In the genomic region with DNA sequence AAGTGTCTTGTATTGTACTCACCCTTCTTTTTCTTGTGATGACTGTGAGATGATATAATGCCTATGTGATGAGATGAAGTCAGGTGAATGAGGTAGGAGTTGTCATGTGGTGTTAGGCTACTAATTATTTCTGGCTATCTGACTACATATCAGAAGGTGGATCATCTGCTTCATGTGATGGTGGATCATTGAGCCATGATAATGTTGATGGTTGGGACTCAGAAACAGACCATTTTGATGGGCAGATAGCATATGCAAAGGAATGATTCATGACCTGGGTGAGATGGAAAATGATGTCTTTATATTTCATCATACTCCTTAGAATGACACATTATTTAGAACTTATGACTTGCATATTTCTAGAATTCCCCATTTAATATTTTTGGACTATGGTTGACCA, we compare ENCODE assay signal across 2 cellular contexts.
TF ChIP-seq lines count a peak whose summit lies in the region.

No MANE protein-coding gene starts in this region.

TF ChIP-seq in K562, 482 proteins besides CTCF, POLR2A, EP300 and RAD21:
- TF ChIP-seq CEBPG (CRISPR knock-in tag; IDR thresholded peaks at IDR 0.05) (no peak), CEBPG (tag; conservative IDR thresholded peaks at IDR 0.05 in 1 of 2, IDR thresholded peaks at IDR 0.05 in 1 of 2) (peak in 1 of 2 experiments; percentile 63; a peak in 2 of 4 replicates), ZKSCAN8 (CRISPR knock-in tag; IDR thresholded peaks at IDR 0.05) (no peak), FOSL1 (tag; conservative IDR thresholded peaks at IDR 0.05) (peak; percentile 55), FUS (optimal IDR thresholded peaks at IDR 0.05; ENCODE audit: low read depth, low read length) (no peak), DACH1 (IDR thresholded peaks at IDR 0.05; ENCODE audit: partially characterized antibody) (no peak), ZNF76 (CRISPR knock-in tag; IDR thresholded peaks at IDR 0.05; ENCODE audit: borderline replicate concordance) (no peak)
- TF ChIP-seq, protein P1, sequence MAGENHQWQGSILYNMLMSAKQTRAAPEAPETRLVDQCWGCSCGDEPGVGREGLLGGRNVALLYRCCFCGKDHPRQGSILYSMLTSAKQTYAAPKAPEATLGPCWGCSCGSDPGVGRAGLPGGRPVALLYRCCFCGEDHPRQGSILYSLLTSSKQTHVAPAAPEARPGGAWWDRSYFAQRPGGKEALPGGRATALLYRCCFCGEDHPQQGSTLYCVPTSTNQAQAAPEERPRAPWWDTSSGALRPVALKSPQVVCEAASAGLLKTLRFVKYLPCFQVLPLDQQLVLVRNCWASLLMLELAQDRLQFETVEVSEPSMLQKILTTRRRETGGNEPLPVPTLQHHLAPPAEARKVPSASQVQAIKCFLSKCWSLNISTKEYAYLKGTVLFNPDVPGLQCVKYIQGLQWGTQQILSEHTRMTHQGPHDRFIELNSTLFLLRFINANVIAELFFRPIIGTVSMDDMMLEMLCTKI (IDR thresholded peaks at IDR 0.05; ENCODE audit: partially characterized antibody), result no peak
TF ChIP-seq in K562: peak in this region for 2.

TF ChIP-seq in HepG2, 621 proteins besides CTCF, POLR2A, EP300 and RAD21:
- TF ChIP-seq ZNF549 (CRISPR knock-in tag; IDR thresholded peaks at IDR 0.05) (no peak), ZNF841 (CRISPR knock-in tag; IDR thresholded peaks at IDR 0.05; ENCODE audit: borderline replicate concordance) (no peak), MIER2 (CRISPR knock-in tag; IDR thresholded peaks at IDR 0.05) (no peak), ZNF484 (CRISPR knock-in tag; IDR thresholded peaks at IDR 0.05; ENCODE audit: borderline replicate concordance, low read depth) (no peak), ZSCAN20 (CRISPR knock-in tag; IDR thresholded peaks at IDR 0.05; ENCODE audit: borderline replicate concordance) (no peak), RBM22 (optimal IDR thresholded peaks at IDR 0.05; ENCODE audit: low read length) (no peak), SSRP1 (CRISPR knock-in tag; IDR thresholded peaks at IDR 0.05) (no peak), ZFP37 (CRISPR knock-in tag; IDR thresholded peaks at IDR 0.05; ENCODE audit: borderline replicate concordance) (no peak), ZSCAN31 (CRISPR knock-in tag; IDR thresholded peaks at IDR 0.05; ENCODE audit: low read depth) (no peak)
- TF ChIP-seq, protein P2, sequence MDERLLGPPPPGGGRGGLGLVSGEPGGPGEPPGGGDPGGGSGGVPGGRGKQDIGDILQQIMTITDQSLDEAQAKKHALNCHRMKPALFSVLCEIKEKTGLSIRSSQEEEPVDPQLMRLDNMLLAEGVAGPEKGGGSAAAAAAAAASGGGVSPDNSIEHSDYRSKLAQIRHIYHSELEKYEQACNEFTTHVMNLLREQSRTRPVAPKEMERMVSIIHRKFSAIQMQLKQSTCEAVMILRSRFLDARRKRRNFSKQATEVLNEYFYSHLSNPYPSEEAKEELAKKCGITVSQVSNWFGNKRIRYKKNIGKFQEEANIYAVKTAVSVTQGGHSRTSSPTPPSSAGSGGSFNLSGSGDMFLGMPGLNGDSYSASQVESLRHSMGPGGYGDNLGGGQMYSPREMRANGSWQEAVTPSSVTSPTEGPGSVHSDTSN (CRISPR knock-in tag; IDR thresholded peaks at IDR 0.05), result no peak
- TF ChIP-seq, protein P3, sequence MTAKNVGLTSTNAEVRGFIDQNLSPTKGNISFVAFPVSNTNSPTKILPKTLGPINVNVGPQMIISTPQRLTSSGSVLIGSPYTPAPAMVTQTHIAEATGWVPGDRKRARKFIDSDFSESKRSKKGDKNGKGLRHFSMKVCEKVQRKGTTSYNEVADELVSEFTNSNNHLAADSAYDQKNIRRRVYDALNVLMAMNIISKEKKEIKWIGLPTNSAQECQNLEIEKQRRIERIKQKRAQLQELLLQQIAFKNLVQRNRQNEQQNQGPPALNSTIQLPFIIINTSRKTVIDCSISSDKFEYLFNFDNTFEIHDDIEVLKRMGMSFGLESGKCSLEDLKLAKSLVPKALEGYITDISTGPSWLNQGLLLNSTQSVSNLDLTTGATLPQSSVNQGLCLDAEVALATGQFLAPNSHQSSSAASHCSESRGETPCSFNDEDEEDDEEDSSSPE (CRISPR knock-in tag; IDR thresholded peaks at IDR 0.05), result no peak
- TF ChIP-seq, protein P4, sequence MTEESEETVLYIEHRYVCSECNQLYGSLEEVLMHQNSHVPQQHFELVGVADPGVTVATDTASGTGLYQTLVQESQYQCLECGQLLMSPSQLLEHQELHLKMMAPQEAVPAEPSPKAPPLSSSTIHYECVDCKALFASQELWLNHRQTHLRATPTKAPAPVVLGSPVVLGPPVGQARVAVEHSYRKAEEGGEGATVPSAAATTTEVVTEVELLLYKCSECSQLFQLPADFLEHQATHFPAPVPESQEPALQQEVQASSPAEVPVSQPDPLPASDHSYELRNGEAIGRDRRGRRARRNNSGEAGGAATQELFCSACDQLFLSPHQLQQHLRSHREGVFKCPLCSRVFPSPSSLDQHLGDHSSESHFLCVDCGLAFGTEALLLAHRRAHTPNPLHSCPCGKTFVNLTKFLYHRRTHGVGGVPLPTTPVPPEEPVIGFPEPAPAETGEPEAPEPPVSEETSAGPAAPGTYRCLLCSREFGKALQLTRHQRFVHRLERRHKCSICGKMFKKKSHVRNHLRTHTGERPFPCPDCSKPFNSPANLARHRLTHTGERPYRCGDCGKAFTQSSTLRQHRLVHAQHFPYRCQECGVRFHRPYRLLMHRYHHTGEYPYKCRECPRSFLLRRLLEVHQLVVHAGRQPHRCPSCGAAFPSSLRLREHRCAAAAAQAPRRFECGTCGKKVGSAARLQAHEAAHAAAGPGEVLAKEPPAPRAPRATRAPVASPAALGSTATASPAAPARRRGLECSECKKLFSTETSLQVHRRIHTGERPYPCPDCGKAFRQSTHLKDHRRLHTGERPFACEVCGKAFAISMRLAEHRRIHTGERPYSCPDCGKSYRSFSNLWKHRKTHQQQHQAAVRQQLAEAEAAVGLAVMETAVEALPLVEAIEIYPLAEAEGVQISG (CRISPR knock-in tag; IDR thresholded peaks at IDR 0.05), result no peak
- TF ChIP-seq, protein P5, sequence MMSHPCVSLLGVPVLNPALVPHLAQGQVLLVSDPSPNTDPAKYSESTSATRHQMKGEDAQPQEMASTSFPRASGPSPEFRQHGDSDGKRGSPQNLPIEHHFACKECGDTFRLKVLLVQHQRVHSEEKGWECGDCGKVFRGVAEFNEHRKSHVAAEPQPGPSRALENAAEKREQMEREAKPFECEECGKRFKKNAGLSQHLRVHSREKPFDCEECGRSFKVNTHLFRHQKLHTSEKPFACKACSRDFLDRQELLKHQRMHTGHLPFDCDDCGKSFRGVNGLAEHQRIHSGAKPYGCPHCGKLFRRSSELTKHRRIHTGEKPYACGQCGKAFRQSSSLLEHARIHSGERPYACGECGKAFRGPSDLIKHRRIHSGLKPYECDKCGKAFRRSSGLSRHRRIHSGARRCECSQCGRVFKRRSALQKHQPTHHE (CRISPR knock-in tag; IDR thresholded peaks at IDR 0.05; ENCODE audit: borderline replicate concordance), result no peak
- TF ChIP-seq, protein P6, sequence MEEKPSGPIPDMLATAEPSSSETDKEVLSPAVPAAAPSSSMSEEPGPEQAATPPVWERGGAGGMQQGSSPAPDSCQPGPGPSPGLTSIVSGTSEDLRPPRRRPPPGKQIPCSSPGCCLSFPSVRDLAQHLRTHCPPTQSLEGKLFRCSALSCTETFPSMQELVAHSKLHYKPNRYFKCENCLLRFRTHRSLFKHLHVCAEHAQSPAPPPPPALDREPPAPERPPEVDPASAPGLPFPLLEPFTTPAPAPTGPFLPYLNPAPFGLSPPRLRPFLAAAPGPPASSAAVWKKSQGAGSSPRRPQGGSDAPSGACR (CRISPR knock-in tag; IDR thresholded peaks at IDR 0.05), result no peak
- TF ChIP-seq, protein P7, sequence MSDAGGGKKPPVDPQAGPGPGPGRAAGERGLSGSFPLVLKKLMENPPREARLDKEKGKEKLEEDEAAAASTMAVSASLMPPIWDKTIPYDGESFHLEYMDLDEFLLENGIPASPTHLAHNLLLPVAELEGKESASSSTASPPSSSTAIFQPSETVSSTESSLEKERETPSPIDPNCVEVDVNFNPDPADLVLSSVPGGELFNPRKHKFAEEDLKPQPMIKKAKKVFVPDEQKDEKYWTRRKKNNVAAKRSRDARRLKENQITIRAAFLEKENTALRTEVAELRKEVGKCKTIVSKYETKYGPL (CRISPR knock-in tag; IDR thresholded peaks at IDR 0.05), result no peak
